13 cellular contexts compared by ENCODE assay signal in genomic region chr4:107740950-107741701, GRCh38. TPM values are rescaled to one million over a fixed set of nuclear protein-coding genes. Genes with fewer than 3 reads are reported as not detected.
DNase-seq lines count a peak whose midpoint lies in the region; ATAC-seq and TF ChIP-seq lines count a peak whose summit lies in the region.
"Had no signal": no experiment of that assay in that cellular context is flagged by ENCODE, and none has a peak within 500 bp of the region (broad histone marks: within the 10 kb centered on the region; RNA-seq: fewer than 3 reads in every experiment).

No MANE protein-coding gene starts in this region.

- H3K27me3 ChIP-seq in AG04450 (ENCODE audit: control insufficient read depth, insufficient read depth, low read length) = no peaks in the 10 kb centered on the region
- no peaks in the 10 kb centered on the region for H3K27me3 ChIP-seq in Peyer's patch
- H3K27me3 ChIP-seq: thyroid gland had no signal

- DNase-seq in AG04450 (ENCODE audit: low read depth, low spot score) (peak; percentile 24), Peyer's patch (no peak), fibroblast of villous mesenchyme (ENCODE audit: low read depth) (peak; percentile 91), osteocyte (ENCODE audit: extremely low spot score, unreplicated experiment) (no peak), NCI-H2029 (lab: John Stamatoyannopoulos, UW) (no peak), inferior parietal cortex (ENCODE audit: extremely low spot score) (no peak)
- DNase-seq in activated CD8-positive, alpha-beta memory T cell treated with anti-CD3 and anti-CD28 coated beads, Interleukin-2, amount 10 ng/mL, durations not matched to agents 7 days and 5 days = no peak
- DNase-seq in activated naive CD8-positive, alpha-beta T cell treated with anti-CD3 and anti-CD28 coated beads, Interleukin-2, amount 50 U/mL, for 24 hours = no peak
- DNase-seq: activated CD4-positive, alpha-beta T cell treated with anti-CD3 and anti-CD28 coated beads for 36 hours; hippocampal formation; KG1 had no signal

- H3K27ac ChIP-seq in AG04450 (ENCODE audit: low read depth, low read length) (no peak overlapping the region), Peyer's patch (peak overlapping the region in 3 of 4 donors; percentile 6 to 66 (median 43))

- H3K4me3 ChIP-seq in AG04450 (ENCODE audit: low read depth, low read length) = no peak overlapping the region
- no peak overlapping the region for H3K4me3 ChIP-seq in Peyer's patch
- no peak overlapping the region for H3K4me3 ChIP-seq in fibroblast of villous mesenchyme (ENCODE audit: low read depth, low read length)
- H3K4me3 ChIP-seq: thyroid gland had no signal

- POLR2A ChIA-PET in AG04450 (lab: Yijun Ruan, JAX) = interaction anchor here (1.6 kb wide), 1 partner anchor 21 kb away, joined by 5 read pairs; the partner anchor contains the start of gene PAPSS1

- H3K36me3 ChIP-seq in Peyer's patch = no peaks in the 10 kb centered on the region
- H3K36me3 ChIP-seq: thyroid gland had no signal

- peaks cover 21% of the 10 kb centered on the region for H3K4me1 Mint-ChIP-seq in osteocyte (ENCODE audit: unreplicated experiment)
- peaks cover 2% of the 10 kb centered on the region for H3K4me1 Mint-ChIP-seq in activated CD8-positive, alpha-beta memory T cell treated with anti-CD3 and anti-CD28 coated beads, Interleukin-2, amount 10 ng/mL, durations not matched to agents 7 days and 5 days
- no peaks in the 10 kb centered on the region for H3K4me1 Mint-ChIP-seq in activated naive CD8-positive, alpha-beta T cell treated with anti-CD3 and anti-CD28 coated beads, Interleukin-2, amount 50 U/mL, for 24 hours
- H3K4me1 Mint-ChIP-seq: CD4-positive, CD25-positive, alpha-beta regulatory T cell had no signal

- no peaks in the 10 kb centered on the region for H3K36me3 Mint-ChIP-seq in osteocyte (ENCODE audit: unreplicated experiment)
- peaks cover 2% of the 10 kb centered on the region for H3K36me3 Mint-ChIP-seq in activated CD8-positive, alpha-beta memory T cell treated with anti-CD3 and anti-CD28 coated beads, Interleukin-2, amount 10 ng/mL, durations not matched to agents 7 days and 5 days
- no peaks in the 10 kb centered on the region for H3K36me3 Mint-ChIP-seq in activated naive CD8-positive, alpha-beta T cell treated with anti-CD3 and anti-CD28 coated beads, Interleukin-2, amount 50 U/mL, for 24 hours (ENCODE audit: low read depth)
- H3K36me3 Mint-ChIP-seq: CD4-positive, CD25-positive, alpha-beta regulatory T cell had no signal

- CTCF ChIA-PET in AG04450 (lab: Charles Lee) = interaction anchor here (2.8 kb wide), 1 partner anchor 17 kb away, joined by 11 read pairs; no protein-coding TSS in a partner anchor
- CTCF ChIA-PET in activated CD8-positive, alpha-beta memory T cell treated with anti-CD3 and anti-CD28 coated beads, Interleukin-2, amount 10 ng/mL, durations not matched to agents 7 days and 5 days (lab: Charles Lee) = interaction anchor here (1.2 kb wide), 1 partner anchor 168 kb away, joined by 3 read pairs; no protein-coding TSS in a partner anchor

- H3K9me3 ChIP-seq in AG04450 (ENCODE audit: control insufficient read depth, insufficient read depth, low read length) (no peaks in the 10 kb centered on the region), Peyer's patch (no peaks in the 10 kb centered on the region)
- H3K9me3 ChIP-seq: thyroid gland had no signal

- H3K27me3 Mint-ChIP-seq in osteocyte (ENCODE audit: unreplicated experiment) = no peaks in the 10 kb centered on the region
- H3K27me3 Mint-ChIP-seq in activated CD8-positive, alpha-beta memory T cell treated with anti-CD3 and anti-CD28 coated beads, Interleukin-2, amount 10 ng/mL, durations not matched to agents 7 days and 5 days = no peaks in the 10 kb centered on the region
- H3K27me3 Mint-ChIP-seq in activated naive CD8-positive, alpha-beta T cell treated with anti-CD3 and anti-CD28 coated beads, Interleukin-2, amount 50 U/mL, for 24 hours = peaks cover 2% of the 10 kb centered on the region
- H3K27me3 Mint-ChIP-seq: activated CD4-positive, alpha-beta T cell treated with anti-CD3 and anti-CD28 coated beads for 36 hours had no signal

- no peak for TF ChIP-seq CTCF in AG04450 (IDR thresholded peaks at IDR 0.05; ENCODE audit: low read depth, low read length)
- TF ChIP-seq CTCF in Peyer's patch (IDR thresholded peaks at IDR 0.05) = no peak
- no peak for TF ChIP-seq CTCF in fibroblast of villous mesenchyme (IDR thresholded peaks at IDR 0.05; ENCODE audit: insufficient read depth, low read depth, low read length)
- TF ChIP-seq CTCF in osteocyte (IDR thresholded peaks at IDR 0.05) = no peak

- no peak for ATAC-seq in activated CD8-positive, alpha-beta memory T cell treated with anti-CD3 and anti-CD28 coated beads, Interleukin-2, amount 10 ng/mL, durations not matched to agents 7 days and 5 days
- ATAC-seq in activated naive CD8-positive, alpha-beta T cell treated with anti-CD3 and anti-CD28 coated beads, Interleukin-2, amount 50 U/mL, for 24 hours = no peak
- ATAC-seq: activated CD4-positive, alpha-beta T cell treated with anti-CD3 and anti-CD28 coated beads for 36 hours had no signal

- TF ChIP-seq POLR2A in Peyer's patch (IDR thresholded peaks at IDR 0.05) = no peak

- peaks cover 10% of the 10 kb centered on the region for H3K9me3 Mint-ChIP-seq in osteocyte (ENCODE audit: unreplicated experiment)
- no peaks in the 10 kb centered on the region for H3K9me3 Mint-ChIP-seq in activated CD8-positive, alpha-beta memory T cell treated with anti-CD3 and anti-CD28 coated beads, Interleukin-2, amount 10 ng/mL, durations not matched to agents 7 days and 5 days (ENCODE audit: low read depth)
- no peaks in the 10 kb centered on the region for H3K9me3 Mint-ChIP-seq in activated naive CD8-positive, alpha-beta T cell treated with anti-CD3 and anti-CD28 coated beads, Interleukin-2, amount 50 U/mL, for 24 hours

- H3K4me3 Mint-ChIP-seq in osteocyte (ENCODE audit: unreplicated experiment) = peak overlapping the region; percentile 35
- H3K4me3 Mint-ChIP-seq in activated CD8-positive, alpha-beta memory T cell treated with anti-CD3 and anti-CD28 coated beads, Interleukin-2, amount 10 ng/mL, durations not matched to agents 7 days and 5 days = no peak overlapping the region
- H3K4me3 Mint-ChIP-seq in activated naive CD8-positive, alpha-beta T cell treated with anti-CD3 and anti-CD28 coated beads, Interleukin-2, amount 50 U/mL, for 24 hours = no peak overlapping the region
- H3K4me3 Mint-ChIP-seq: activated CD4-positive, alpha-beta T cell treated with anti-CD3 and anti-CD28 coated beads for 36 hours; CD4-positive, CD25-positive, alpha-beta regulatory T cell had no signal

- H3K4me1 ChIP-seq in Peyer's patch = no peaks in the 10 kb centered on the region

- H3K27ac Mint-ChIP-seq in osteocyte (ENCODE audit: unreplicated experiment) = peak overlapping the region; percentile 89
- H3K27ac Mint-ChIP-seq in activated CD8-positive, alpha-beta memory T cell treated with anti-CD3 and anti-CD28 coated beads, Interleukin-2, amount 10 ng/mL, durations not matched to agents 7 days and 5 days = no peak overlapping the region
- no peak overlapping the region for H3K27ac Mint-ChIP-seq in activated naive CD8-positive, alpha-beta T cell treated with anti-CD3 and anti-CD28 coated beads, Interleukin-2, amount 50 U/mL, for 24 hours
- H3K27ac Mint-ChIP-seq: activated CD4-positive, alpha-beta T cell treated with anti-CD3 and anti-CD28 coated beads for 36 hours; CD4-positive, CD25-positive, alpha-beta regulatory T cell had no signal

RNA-seq across cellular contexts. Expression of gene PAPSS1, which starts 21.1 kb away (rescaled TPM):
- 79.0 and 95.5 TPM in 2 replicates for polyA plus RNA-seq in AG04450 (2011; rRNA removed)
- polyA minus RNA-seq in AG04450 (2011; rRNA and poly(A)+ RNA removed) = 64.9 and 66.9 TPM in 2 replicates
- total RNA-seq in Peyer's patch (10 to 100 TPM in 3 of 4 donors, 1 to 10 TPM in 1; 9.0 to 23.3 (median 18.1) TPM), fibroblast of villous mesenchyme (53.1 and 78.6 TPM in 2 replicates), osteocyte (79.5 and 82.6 TPM in 2 replicates)
- 10 to 100 TPM; 20.7 to 32.0 TPM for total RNA-seq in activated CD8-positive, alpha-beta memory T cell treated with anti-CD3 and anti-CD28 coated beads, Interleukin-2, amount 10 ng/mL, durations not matched to agents 7 days and 5 days

Comparison
In these comparisons a context has a peak if more than half of its experiments do, and no peak if none do; other contexts are left out.
1. DNase-seq: peak in AG04450 (single experiment) and fibroblast of villous mesenchyme (single experiment); none in Peyer's patch (0 of 3), osteocyte (single experiment), NCI-H2029 (single experiment), activated CD8-positive, alpha-beta memory T cell treated with anti-CD3 and anti-CD28 coated beads, Interleukin-2, amount 10 ng/mL, durations not matched to agents 7 days and 5 days (single experiment), activated naive CD8-positive, alpha-beta T cell treated with anti-CD3 and anti-CD28 coated beads, Interleukin-2, amount 50 U/mL, for 24 hours (single experiment) and inferior parietal cortex (single experiment).